Comparison of ENCODE assay signal across 10 cellular contexts in the genomic region with DNA sequence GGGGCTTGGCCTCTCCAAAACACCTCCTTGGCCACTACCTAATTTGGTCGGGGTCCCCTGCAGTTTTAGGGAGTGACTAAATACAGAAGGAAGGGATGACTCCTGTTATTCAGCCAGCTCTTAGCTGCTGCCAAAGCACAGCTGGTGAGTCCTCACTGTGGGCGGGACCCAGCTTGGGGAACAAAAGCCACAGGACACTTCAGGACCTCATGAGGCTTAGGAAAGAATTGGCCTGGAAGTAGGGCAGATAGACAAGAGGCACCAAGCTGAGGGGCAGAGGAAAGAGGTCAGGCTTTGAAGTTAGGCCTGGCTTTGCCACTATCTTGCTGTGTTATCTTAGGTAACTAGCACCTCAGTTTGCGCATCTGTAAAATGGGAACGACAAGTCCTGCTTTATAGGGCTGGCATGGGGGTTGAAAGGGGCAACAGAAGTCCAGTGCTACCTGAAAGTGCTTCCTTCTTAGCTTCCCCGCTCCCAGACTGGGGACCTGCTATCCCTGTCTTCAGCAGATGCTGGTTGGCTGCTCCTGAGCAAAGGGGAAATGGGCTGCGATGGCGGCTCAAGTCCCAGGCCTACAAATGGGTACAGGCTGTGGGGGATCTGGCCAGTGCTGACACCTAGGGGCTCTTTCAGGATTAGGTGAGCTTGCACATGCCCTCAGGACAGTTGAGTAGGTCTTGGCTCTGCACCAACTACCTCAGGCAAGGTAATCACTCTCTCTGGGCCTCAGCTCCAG. TPM values are rescaled to one million over a fixed set of nuclear protein-coding genes. Genes with fewer than 3 reads are reported as not detected.
DNase-seq lines count a peak whose midpoint lies in the region; ATAC-seq and TF ChIP-seq lines count a peak whose summit lies in the region.
"Had no signal": no experiment of that assay in that cellular context is flagged by ENCODE, and none has a peak within 500 bp of the region (broad histone marks: within the 10 kb centered on the region; RNA-seq: fewer than 3 reads in every experiment).

No MANE protein-coding gene starts in this region.

- H3K27me3 ChIP-seq in ectodermal cell (ENCODE audit: control insufficient read depth, insufficient read depth, low read length, poor library complexity, severe bottlenecking), result no peaks in the 10 kb centered on the region
- H3K27me3 ChIP-seq in osteoblast (ENCODE audit: insufficient read depth, low read length), result no peaks in the 10 kb centered on the region
- H3K27me3 ChIP-seq: SJSA1 had no signal

- H3K9me3 ChIP-seq in ectodermal cell (ENCODE audit: control insufficient read depth, low read length) (no peaks in the 10 kb centered on the region), osteoblast (ENCODE audit: low read depth, low read length) (no peaks in the 10 kb centered on the region)
- H3K9me3 ChIP-seq: SJSA1 had no signal

- H3K36me3 ChIP-seq in ectodermal cell (ENCODE audit: control insufficient read depth, insufficient read depth, low read length) (no peaks in the 10 kb centered on the region), osteoblast (ENCODE audit: insufficient read depth, low read length) (no peaks in the 10 kb centered on the region)
- H3K36me3 ChIP-seq: SJSA1 had no signal

- peaks cover 17% of the 10 kb centered on the region for H3K4me1 ChIP-seq in ectodermal cell (ENCODE audit: control insufficient read depth, insufficient read depth, low read length)
- peaks cover 24% of the 10 kb centered on the region for H3K4me1 ChIP-seq in osteoblast (ENCODE audit: insufficient read depth, low read length)

- H3K27ac ChIP-seq in ectodermal cell (ENCODE audit: insufficient read depth, low read depth, low read length, poor library complexity, severe bottlenecking) (peak overlapping the region; percentile 38), osteoblast (ENCODE audit: low read depth, low read length) (peak overlapping the region; percentile 20)
- H3K27ac ChIP-seq: SJSA1 had no signal

- no peaks in the 10 kb centered on the region for H3K79me2 ChIP-seq in osteoblast (ENCODE audit: insufficient read depth, low read length)

- H2AFZ ChIP-seq in osteoblast (ENCODE audit: low read length), result peak overlapping the region; percentile 18

- TF ChIP-seq CTCF in GM12865 (IDR thresholded peaks at IDR 0.05; ENCODE audit: insufficient read depth, low read depth, low read length, missing control alignments) (peak; percentile 12), osteoblast (IDR thresholded peaks at IDR 0.05; ENCODE audit: extremely low read depth, low read depth, low read length) (no peak)

- 60 to 66% methylated on average over 7 of the region's 7 CpGs for WGBS in ectodermal cell, 2 experiments

- H3K4me2 ChIP-seq in osteoblast (ENCODE audit: insufficient read depth, low read length), result no peak overlapping the region

- ATAC-seq in HG03039 (IDR thresholded peaks at IDR 0.05; ENCODE audit: unreplicated experiment) (no peak), GM21576 (IDR thresholded peaks at IDR 0.05; ENCODE audit: unreplicated experiment) (no peak), GM18502 (IDR thresholded peaks at IDR 0.05; ENCODE audit: poor library complexity, unreplicated experiment) (no peak)

- peak; percentile 55 for DNase-seq in GM12865 (ENCODE audit: low read depth)
- peak; percentile 92 for DNase-seq in M059J (ENCODE audit: low read depth)
- DNase-seq in osteoblast (ENCODE audit: insufficient read length, low spot score, missing footprints), result peak; percentile 98
- DNase-seq in D341Med (ENCODE audit: low spot score), result no peak

- H3K4me3 ChIP-seq in GM12865 (ENCODE audit: low read depth, low read length), result no peak overlapping the region
- no peak overlapping the region for H3K4me3 ChIP-seq in ectodermal cell (ENCODE audit: insufficient read depth, low read depth, low read length)
- no peak overlapping the region for H3K4me3 ChIP-seq in osteoblast (ENCODE audit: insufficient read depth, low read length)
- H3K4me3 ChIP-seq: SJSA1 had no signal

- H4K20me1 ChIP-seq in osteoblast (ENCODE audit: insufficient read depth, low read length), result no peaks in the 10 kb centered on the region

RNA-seq across cellular contexts. Expression of gene IFI6, which starts 15.7 kb away (rescaled TPM):
- total RNA-seq in M059J (2014; rRNA removed; shearing (Covaris generic)), result 3,501 and 4,716 TPM in 2 replicates
- 43.7 TPM for polyA plus RNA-seq in ectodermal cell (2013, experiment 1 of 4)
- 27.6 TPM for polyA plus RNA-seq in ectodermal cell (2013, experiment 2 of 4)
- polyA plus RNA-seq in ectodermal cell (2013, experiment 3 of 4), result 35.9 TPM
- 36.1 TPM for polyA plus RNA-seq in ectodermal cell (2013, experiment 4 of 4)
- total RNA-seq in osteoblast, result 101 and 497 TPM in 2 replicates

RNA-seq across cellular contexts. Expression of gene FGR, which starts 21.3 kb away (rescaled TPM):
- 0.17 TPM in 1 of 2 replicates, not detected in the other for total RNA-seq in M059J (2014; rRNA removed; shearing (Covaris generic))
- polyA plus RNA-seq in ectodermal cell (2013, experiment 1 of 4), result not detected
- polyA plus RNA-seq in ectodermal cell (2013, experiment 2 of 4), result not detected
- polyA plus RNA-seq in ectodermal cell (2013, experiment 3 of 4), result not detected
- not detected for polyA plus RNA-seq in ectodermal cell (2013, experiment 4 of 4)
- 0.29 and 0.36 TPM in 2 replicates for total RNA-seq in osteoblast
- total RNA-seq: progenitor cell of endocrine pancreas, SJSA1 had no signal

RNA-seq across cellular contexts. Expression of gene AHDC1, which starts 52.4 kb away (rescaled TPM):
- total RNA-seq in M059J (2014; rRNA removed; shearing (Covaris generic)), result 6.0 and 19.1 TPM in 2 replicates
- polyA plus RNA-seq in ectodermal cell (2013, experiment 1 of 4), result 90.4 TPM
- polyA plus RNA-seq in ectodermal cell (2013, experiment 2 of 4), result 114 TPM
- polyA plus RNA-seq in ectodermal cell (2013, experiment 3 of 4), result 75.5 TPM
- 88.7 TPM for polyA plus RNA-seq in ectodermal cell (2013, experiment 4 of 4)
- total RNA-seq in osteoblast, result 11.2 and 13.3 TPM in 2 replicates
